In the genomic region with DNA sequence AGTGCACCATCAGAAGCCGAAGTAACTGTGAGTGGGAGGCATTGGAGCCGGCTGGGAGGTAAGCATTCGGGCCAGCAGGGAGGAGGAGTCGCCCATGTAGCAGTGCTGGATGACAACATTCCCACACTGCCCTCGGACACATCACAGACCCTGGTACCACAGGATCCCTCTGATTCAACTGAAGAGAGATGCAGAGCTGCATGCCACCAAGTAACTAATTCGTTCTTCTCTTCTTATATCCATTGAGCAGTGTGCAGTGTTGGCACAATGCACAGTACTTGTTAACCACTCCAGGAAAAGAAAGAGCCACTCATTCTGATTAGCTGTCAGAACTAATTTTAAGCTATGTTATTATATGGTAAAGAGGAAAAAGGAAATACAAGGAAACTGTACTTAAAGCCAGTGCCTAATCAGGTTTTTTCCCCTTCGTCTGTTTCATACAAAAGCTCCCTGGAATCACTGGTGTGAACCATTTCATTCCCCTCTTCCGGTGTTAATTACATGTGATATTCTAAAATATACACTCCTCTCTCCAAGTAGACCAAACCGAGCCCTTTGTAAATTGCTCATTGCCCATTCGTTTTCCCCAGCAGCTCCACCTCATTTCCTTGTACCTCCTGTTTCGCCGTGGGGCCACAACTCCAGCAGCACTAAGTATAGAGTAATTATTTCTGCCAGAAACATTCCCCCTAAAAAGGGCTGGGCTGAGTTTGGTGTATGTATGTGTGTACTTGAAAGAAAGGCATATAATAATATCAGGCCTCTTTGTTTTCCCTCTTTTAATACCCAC, we compare ENCODE assay signal across 1 cellular context.
A peak's percentile ranks its signal among the peaks of the same experiment; 100 is the strongest.
TF ChIP-seq lines count a peak whose summit lies in the region.

No MANE protein-coding gene starts in this region.

TF ChIP-seq in HEK293, 187 proteins besides CTCF, POLR2A, EP300 and RAD21:
- TF ChIP-seq ZNF610 (tag by site-specific recombination; IDR thresholded peaks at IDR 0.05; ENCODE audit: borderline replicate concordance), result no peak
- TF ChIP-seq WT1 (tag by site-specific recombination; IDR thresholded peaks at IDR 0.05), result peak; percentile 56; the same call in 1 of the 2 replicates
